Comparison of ENCODE assay signal across 2 cellular contexts in genomic region chr2:46284260-46284659, GRCh38.
TF ChIP-seq lines count a peak whose summit lies in the region.

No MANE protein-coding gene starts in this region.

TF ChIP-seq in A549, 52 proteins besides CTCF, POLR2A, EP300 and RAD21:
- no peak for TF ChIP-seq MAFK (IDR thresholded peaks at IDR 0.05; ENCODE audit: partially characterized antibody)
- TF ChIP-seq ELK1 (IDR thresholded peaks at IDR 0.05; ENCODE audit: low read depth, low read length), result no peak
- no peak for TF ChIP-seq REST (IDR thresholded peaks at IDR 0.05)
- TF ChIP-seq NFE2L2 (conservative IDR thresholded peaks at IDR 0.05; ENCODE audit: low read length), result no peak
- TF ChIP-seq CHD4 (IDR thresholded peaks at IDR 0.05; ENCODE audit: borderline replicate concordance), result no peak
- TF ChIP-seq ESRRA (IDR thresholded peaks at IDR 0.05; ENCODE audit: borderline replicate concordance, low read length), result no peak
- TF ChIP-seq BHLHE40 (IDR thresholded peaks at IDR 0.05; ENCODE audit: low read depth, low read length), result no peak
- no peak for TF ChIP-seq USF2 (IDR thresholded peaks at IDR 0.05)
- TF ChIP-seq BCL3 (IDR thresholded peaks at IDR 0.05), result no peak
- TF ChIP-seq HMGXB4 (CRISPR knock-in tag; IDR thresholded peaks at IDR 0.05; ENCODE audit: borderline replicate concordance), result no peak
- TF ChIP-seq FOSB (CRISPR knock-in tag; IDR thresholded peaks at IDR 0.05), result no peak
- no peak for TF ChIP-seq EHF (CRISPR knock-in tag; IDR thresholded peaks at IDR 0.05)
- no peak for TF ChIP-seq TFCP2L1 (CRISPR knock-in tag; IDR thresholded peaks at IDR 0.05)

TF ChIP-seq in H1, 55 proteins besides CTCF, POLR2A, EP300 and RAD21:
- TF ChIP-seq SIN3A (conservative IDR thresholded peaks at IDR 0.05 in 1 of 2, IDR thresholded peaks at IDR 0.05 in 1 of 2; ENCODE audit: low read depth in 1 of 2, low read length in 2 of 2), result no peak
- TF ChIP-seq E2F6 (IDR thresholded peaks at IDR 0.05), result no peak
- no peak for TF ChIP-seq CHD7 (IDR thresholded peaks at IDR 0.05; ENCODE audit: insufficient replicate concordance, low read length)
- no peak for TF ChIP-seq HDAC2 (IDR thresholded peaks at IDR 0.05; ENCODE audit: borderline replicate concordance in 1 of 2, low read depth in 2 of 2, low read length in 2 of 2)
- no peak for TF ChIP-seq NRF1 (IDR thresholded peaks at IDR 0.05; ENCODE audit: low read depth, low read length)
- no peak for TF ChIP-seq RBBP5 (IDR thresholded peaks at IDR 0.05; ENCODE audit: borderline replicate concordance, low read depth, low read length)
- TF ChIP-seq FOSL1 (IDR thresholded peaks at IDR 0.05; ENCODE audit: insufficient read depth, low read depth, low read length), result no peak
- no peak for TF ChIP-seq CBX5 (IDR thresholded peaks at IDR 0.05; ENCODE audit: low read depth, low read length)
- TF ChIP-seq TBP (IDR thresholded peaks at IDR 0.05; ENCODE audit: low read depth, low read length), result no peak
- TF ChIP-seq ASH2L (IDR thresholded peaks at IDR 0.05; ENCODE audit: low read length), result no peak
- TF ChIP-seq MAX (IDR thresholded peaks at IDR 0.05), result no peak
- no peak for TF ChIP-seq CEBPB (IDR thresholded peaks at IDR 0.05; ENCODE audit: low read depth, low read length)
- TF ChIP-seq CTBP2 (IDR thresholded peaks at IDR 0.05; ENCODE audit: borderline replicate concordance, insufficient read depth, insufficient read length, low read length), result no peak
- no peak for TF ChIP-seq SP2 (IDR thresholded peaks at IDR 0.05; ENCODE audit: low read length)
- no peak for TF ChIP-seq ATF2 (IDR thresholded peaks at IDR 0.05; ENCODE audit: low read length)
- no peak for TF ChIP-seq EZH2 (IDR thresholded peaks at IDR 0.05; ENCODE audit: low read depth, low read length, severe bottlenecking)
TF ChIP-seq in H1: peak in this region for 0.
